In genomic region chr17:83088451-83089321, GRCh38 we compare ENCODE assay signal across 17 cellular contexts. TPM values are rescaled to one million over a fixed set of nuclear protein-coding genes. Genes with fewer than 3 reads are reported as not detected.
DNase-seq lines count a peak whose midpoint lies in the region; ATAC-seq and TF ChIP-seq lines count a peak whose summit lies in the region.
"Had no signal": no experiment of that assay in that cellular context is flagged by ENCODE, and none has a peak within 500 bp of the region (broad histone marks: within the 10 kb centered on the region; RNA-seq: fewer than 3 reads in every experiment).

No MANE protein-coding gene starts in this region.

- no peak for ATAC-seq in CD8-positive, alpha-beta T cell
- ATAC-seq in T-helper 17 cell = no peak
- ATAC-seq in psoas muscle = no peak
- ATAC-seq: naive thymus-derived CD8-positive, alpha-beta T cell had no signal

- H3K9me3 Mint-ChIP-seq in CD8-positive, alpha-beta T cell = no peaks in the 10 kb centered on the region
- no peaks in the 10 kb centered on the region for H3K9me3 Mint-ChIP-seq in progenitor cell of endocrine pancreas (ENCODE audit: low read depth)
- H3K9me3 Mint-ChIP-seq in nephron progenitor cell = no peaks in the 10 kb centered on the region
- H3K9me3 Mint-ChIP-seq: activated naive CD8-positive, alpha-beta T cell treated with anti-CD3 and anti-CD28 coated beads for 36 hours; activated T-helper 1 cell treated with anti-CD3 and anti-CD28 coated beads, Interleukin-12 subunit alpha, Interleukin-12 subunit beta, Interleukin-2, Interleukin-4 antibody, amounts not matched to agents 30 ng/mL and 10 ng/mL and 1 ng/mL, durations not matched to agents 14 hours and 24 hours and 36 hours; naive thymus-derived CD8-positive, alpha-beta T cell had no signal

- no peaks in the 10 kb centered on the region for H3K9me3 ChIP-seq in CD8-positive, alpha-beta T cell (ENCODE audit: low read length)
- H3K9me3 ChIP-seq in T-helper 17 cell (ENCODE audit: control insufficient read depth, low read length, poor library complexity, severe bottlenecking) (no peaks in the 10 kb centered on the region), esophagus (ENCODE audit: control insufficient read depth in 2 of 2, insufficient read depth in 1 of 2, low read depth in 1 of 2, low read length in 1 of 2) (no peaks in the 10 kb centered on the region), psoas muscle (no peaks in the 10 kb centered on the region)

- peaks cover under 1% of the 10 kb centered on the region for H3K36me3 Mint-ChIP-seq in CD8-positive, alpha-beta T cell
- no peaks in the 10 kb centered on the region for H3K36me3 Mint-ChIP-seq in T-helper 17 cell (ENCODE audit: low read depth)
- H3K36me3 Mint-ChIP-seq in progenitor cell of endocrine pancreas (ENCODE audit: insufficient read depth) = peaks cover 14% of the 10 kb centered on the region
- H3K36me3 Mint-ChIP-seq in nephron progenitor cell (ENCODE audit: low read depth) = no peaks in the 10 kb centered on the region
- H3K36me3 Mint-ChIP-seq: activated naive CD8-positive, alpha-beta T cell treated with anti-CD3 and anti-CD28 coated beads for 36 hours; naive thymus-derived CD8-positive, alpha-beta T cell had no signal

- CTCF ChIA-PET in CD8-positive, alpha-beta T cell (lab: Charles Lee) = no interaction called here

- H3K27me3 Mint-ChIP-seq in CD8-positive, alpha-beta T cell (ENCODE audit: low read depth) = no peaks in the 10 kb centered on the region
- H3K27me3 Mint-ChIP-seq in T-helper 17 cell = no peaks in the 10 kb centered on the region
- H3K27me3 Mint-ChIP-seq in progenitor cell of endocrine pancreas = no peaks in the 10 kb centered on the region
- peaks cover 1% of the 10 kb centered on the region for H3K27me3 Mint-ChIP-seq in nephron progenitor cell (ENCODE audit: low read depth, poor library complexity)
- H3K27me3 Mint-ChIP-seq: activated naive CD8-positive, alpha-beta T cell treated with anti-CD3 and anti-CD28 coated beads for 36 hours had no signal

- H3K27ac ChIP-seq in CD8-positive, alpha-beta T cell (ENCODE audit: low read depth, low read length) = no peak overlapping the region
- H3K27ac ChIP-seq in esophagus (ENCODE audit: low read depth in 2 of 2, low read length in 1 of 2) (peak overlapping the region; percentile 92 to 95), psoas muscle (no peak overlapping the region)

- POLR2A ChIA-PET in CD8-positive, alpha-beta T cell (lab: Charles Lee) = no interaction called here

- H3K27me3 ChIP-seq in CD8-positive, alpha-beta T cell (ENCODE audit: insufficient read depth, low read length) = no peaks in the 10 kb centered on the region
- no peaks in the 10 kb centered on the region for H3K27me3 ChIP-seq in esophagus (ENCODE audit: control insufficient read depth in 1 of 2, insufficient read depth in 2 of 2, low read length in 2 of 2)
- H3K27me3 ChIP-seq in psoas muscle (ENCODE audit: insufficient read depth in 3 of 3, low read length in 2 of 3) = peaks cover 0 to 10% (median 0%) of the 10 kb centered on the region in 3 donors

- no peak overlapping the region for H3K4me3 ChIP-seq in CD8-positive, alpha-beta T cell (ENCODE audit: low read depth, low read length)
- H3K4me3 ChIP-seq in esophagus (ENCODE audit: low read depth in 1 of 2, low read length in 2 of 2) (peak overlapping the region; percentile 13 to 31), psoas muscle (no peak overlapping the region)

- H3K4me1 Mint-ChIP-seq in CD8-positive, alpha-beta T cell (ENCODE audit: low read depth) = peaks cover 14% of the 10 kb centered on the region
- H3K4me1 Mint-ChIP-seq in T-helper 17 cell (peaks cover 17% of the 10 kb centered on the region), progenitor cell of endocrine pancreas (ENCODE audit: low read depth) (peaks cover 37% of the 10 kb centered on the region), nephron progenitor cell (peaks cover 38% of the 10 kb centered on the region)

- H3K36me3 ChIP-seq in CD8-positive, alpha-beta T cell (ENCODE audit: insufficient read depth, low read length) = no peaks in the 10 kb centered on the region
- H3K36me3 ChIP-seq in esophagus (ENCODE audit: control insufficient read depth in 2 of 2, insufficient read depth in 2 of 2, low read length in 1 of 2) (peaks cover 0 to 48% of the 10 kb centered on the region in 2 donors), psoas muscle (ENCODE audit: insufficient read depth in 1 of 2, low read depth in 1 of 2) (peaks cover 0 to 4% of the 10 kb centered on the region in 2 donors)

- WGBS in esophagus, 2 donors = 65 to 69% methylated on average over 29 of the region's 29 CpGs
- WGBS in psoas muscle, 3 donors = 72 to 79% (median 79%) methylated on average over 29 of the region's 29 CpGs

- H3K4me3 Mint-ChIP-seq in CD8-positive, alpha-beta T cell = no peak overlapping the region
- H3K4me3 Mint-ChIP-seq in T-helper 17 cell (peak overlapping the region; percentile 43), progenitor cell of endocrine pancreas (ENCODE audit: low read depth) (no peak overlapping the region), nephron progenitor cell (no peak overlapping the region)
- H3K4me3 Mint-ChIP-seq: activated naive CD8-positive, alpha-beta T cell treated with anti-CD3 and anti-CD28 coated beads for 36 hours; activated T-helper 1 cell treated with anti-CD3 and anti-CD28 coated beads, Interleukin-12 subunit alpha, Interleukin-12 subunit beta, Interleukin-2, Interleukin-4 antibody, amounts not matched to agents 30 ng/mL and 10 ng/mL and 1 ng/mL, durations not matched to agents 14 hours and 24 hours and 36 hours had no signal

- peaks cover 17% of the 10 kb centered on the region for H3K4me1 ChIP-seq in CD8-positive, alpha-beta T cell (ENCODE audit: insufficient read depth, low read length)
- H3K4me1 ChIP-seq in esophagus (ENCODE audit: control insufficient read depth in 2 of 2, insufficient read depth in 2 of 2, low read length in 1 of 2) = peaks cover 15 to 49% of the 10 kb centered on the region in 2 donors
- peaks cover 7% of the 10 kb centered on the region for H3K4me1 ChIP-seq in psoas muscle

- peak overlapping the region; percentile 52 for H3K27ac Mint-ChIP-seq in CD8-positive, alpha-beta T cell
- H3K27ac Mint-ChIP-seq in T-helper 17 cell (no peak overlapping the region), progenitor cell of endocrine pancreas (peak overlapping the region; percentile 88), nephron progenitor cell (no peak overlapping the region)
- H3K27ac Mint-ChIP-seq: activated naive CD8-positive, alpha-beta T cell treated with anti-CD3 and anti-CD28 coated beads for 36 hours; activated T-helper 1 cell treated with anti-CD3 and anti-CD28 coated beads, Interleukin-12 subunit alpha, Interleukin-12 subunit beta, Interleukin-2, Interleukin-4 antibody, amounts not matched to agents 30 ng/mL and 10 ng/mL and 1 ng/mL, durations not matched to agents 14 hours and 24 hours and 36 hours had no signal

- intact Hi-C loops in CD8-positive, alpha-beta T cell (cut with DNase I, micrococcal nuclease) = no loop called here
- intact Hi-C loops in psoas muscle (cut with DNase I) = no loop called here

- TF ChIP-seq CTCF in CD8-positive, alpha-beta T cell (IDR thresholded peaks at IDR 0.05) = no peak
- TF ChIP-seq CTCF in progenitor cell of endocrine pancreas (IDR thresholded peaks at IDR 0.05; ENCODE audit: unreplicated experiment) = no peak
- no peak for TF ChIP-seq CTCF in nephron progenitor cell (IDR thresholded peaks at IDR 0.05)
- no peak for TF ChIP-seq CTCF in psoas muscle (IDR thresholded peaks at IDR 0.05)

- no peak for DNase-seq in CD8-positive, alpha-beta T cell
- DNase-seq in T-helper 17 cell (no peak), progenitor cell of endocrine pancreas (ENCODE audit: low spot score, unreplicated experiment) (no peak), NCI-H1417 (lab: John Stamatoyannopoulos, UW) (no peak), nephron progenitor cell (no peak), psoas muscle (no peak)
- no peak for DNase-seq in activated CD4-positive, alpha-beta T cell treated with anti-CD3 and anti-CD28 coated beads for 4 hours
- DNase-seq: activated CD8-positive, alpha-beta memory T cell treated with anti-CD3 and anti-CD28 coated beads for 24 hours; activated naive CD8-positive, alpha-beta T cell treated with anti-CD3 and anti-CD28 coated beads for 36 hours; glutamatergic neuron; GOT3; MV-4-11; naive thymus-derived CD8-positive, alpha-beta T cell; NCI-H2029; stimulated activated naive CD4-positive, alpha-beta T cell had no signal

RNA-seq across cellular contexts. Expression of gene METRNL, which starts 9.3 kb away (rescaled TPM):
- 100 to 1,000 TPM; 153 to 158 TPM for total RNA-seq in CD8-positive, alpha-beta T cell
- total RNA-seq in T-helper 17 cell (10 to 100 TPM; 24.0 to 26.2 TPM), progenitor cell of endocrine pancreas (54.6 and 56.2 TPM in 2 replicates), psoas muscle (10 to 100 TPM in 3 of 4 donors, 1 to 10 TPM in 1; 9.3 to 24.0 (median 11.1) TPM)
- polyA plus RNA-seq in esophagus (100 to 1,000 TPM; 143 to 169 TPM), psoas muscle (10 to 100 TPM in 2 of 3 donors, 1 to 10 TPM in 1; 6.7 to 81.7 (median 12.3) TPM)

Comparison
In these comparisons a context has a peak if more than half of its experiments do, and no peak if none do; other contexts are left out.
1. H3K27ac ChIP-seq: peak in esophagus (2 of 2); none in CD8-positive, alpha-beta T cell (single experiment) and psoas muscle (single experiment).
2. H3K4me3 ChIP-seq: peak in esophagus (2 of 2); none in CD8-positive, alpha-beta T cell (single experiment) and psoas muscle (single experiment).
3. H3K27ac Mint-ChIP-seq: peak in CD8-positive, alpha-beta T cell (single experiment) and progenitor cell of endocrine pancreas (single experiment); none in T-helper 17 cell (single experiment) and nephron progenitor cell (single experiment).